20 cellular contexts compared by ENCODE assay signal in the genomic region with DNA sequence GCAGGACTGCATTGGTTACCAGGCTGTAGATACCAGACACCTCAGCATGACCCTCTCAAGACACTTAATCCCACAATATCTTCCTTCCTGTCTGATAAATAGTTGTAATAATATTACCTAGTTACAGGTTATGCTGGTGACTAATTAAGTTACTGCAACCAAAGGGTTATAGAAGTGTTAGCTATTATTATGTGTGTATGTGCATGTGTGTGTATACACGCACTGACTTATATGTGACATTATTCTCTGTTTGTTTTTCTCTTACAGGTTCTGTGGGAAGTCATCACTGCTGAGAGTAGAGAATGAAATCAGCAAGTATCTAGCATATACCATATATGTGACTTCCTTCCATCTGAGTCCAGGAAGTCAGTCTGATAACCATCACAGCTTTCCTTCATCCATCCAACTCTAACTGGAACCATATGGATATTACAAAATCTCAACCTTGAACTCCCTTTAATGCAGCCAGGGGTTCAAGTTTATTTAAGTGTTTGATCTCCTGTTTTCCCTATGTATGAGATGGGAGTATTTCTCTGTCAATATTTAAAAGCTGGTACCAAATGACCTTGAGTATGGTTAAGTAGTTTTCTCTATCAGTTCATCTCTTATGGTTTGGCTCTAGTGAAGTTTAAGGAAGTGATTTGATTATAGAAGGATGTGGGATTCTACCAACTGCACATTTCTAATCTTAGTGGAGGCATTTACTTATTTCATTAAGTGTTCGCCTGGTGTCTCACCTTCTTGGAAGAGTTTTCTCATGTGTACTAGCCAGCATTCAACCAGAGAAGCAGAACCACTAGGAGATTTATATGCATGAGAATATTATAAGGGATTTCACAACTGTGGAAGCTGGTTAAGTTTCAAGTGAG.
DNase-seq lines count a peak whose midpoint lies in the region; ATAC-seq and TF ChIP-seq lines count a peak whose summit lies in the region.
"Had no signal": no experiment of that assay in that cellular context is flagged by ENCODE, and none has a peak within 500 bp of the region (broad histone marks: within the 10 kb centered on the region; RNA-seq: fewer than 3 reads in every experiment).

No MANE protein-coding gene starts in this region.

- no peaks in the 10 kb centered on the region for H4K20me1 ChIP-seq in DND-41 (ENCODE audit: insufficient read depth, low read length)
- H4K20me1 ChIP-seq in SK-N-SH (ENCODE audit: insufficient read depth): no peaks in the 10 kb centered on the region

- no peak overlapping the region for H3K27ac ChIP-seq in DND-41 (ENCODE audit: low read length)
- H3K27ac ChIP-seq in SK-N-SH (ENCODE audit: low read depth in 2 of 2, low read length in 1 of 2): peak overlapping the region; percentile 46 to 91

- H3K9ac ChIP-seq in DND-41 (ENCODE audit: low read depth, low read length): no peak overlapping the region
- H3K9ac ChIP-seq in SK-N-SH: no peak overlapping the region

- H3K9me3 ChIP-seq in DND-41 (ENCODE audit: insufficient read depth, low read length, severe bottlenecking) (no peaks in the 10 kb centered on the region), SK-N-SH (no peaks in the 10 kb centered on the region)
- H3K9me3 ChIP-seq: Caco-2 had no signal

- no peaks in the 10 kb centered on the region for H3K9me2 ChIP-seq in SK-N-SH

- peaks cover 7% of the 10 kb centered on the region for H3F3A ChIP-seq in SK-N-SH (replicated peaks; ENCODE audit: insufficient read depth)

- CTCF ChIA-PET in SK-N-SH (lab: Yijun Ruan, JAX): interaction anchor here (0.7 to 1.6 kb wide), 3 partner anchors 10 to 47 kb away, joined by 3 to 5 read pairs (median 3); no protein-coding TSS in a partner anchor

- DNase-seq in DND-41 (no peak), GM04504 (ENCODE audit: low read depth) (peak; percentile 10), SK-N-SH (peak; percentile 29), fibroblast of the aortic adventitia (ENCODE audit: low read depth) (peak; percentile 16), iPS-NIHi11 (ENCODE audit: low spot score) (no peak), NCI-H1105 (lab: John Stamatoyannopoulos, UW) (no peak), AML-193 (lab: John Stamatoyannopoulos, UW) (no peak)
- DNase-seq: ACHN; Caco-2; CD4-positive, CD25-positive, alpha-beta regulatory T cell; DMS53; HCEC 1CT; KBM-7; NCI-H1048; NCI-H1694; NCI-H446; NCI-H69; SIG-M5; SW 1271 had no signal

- peak; percentile 40; the same call in 2 of the 3 replicates for ATAC-seq in DND-41 (ENCODE audit: insufficient read depth, low read depth)
- ATAC-seq: GM12878 had no signal

- no peak overlapping the region for H3K4me2 ChIP-seq in DND-41 (ENCODE audit: insufficient read depth, low read length)
- no peak overlapping the region for H3K4me2 ChIP-seq in SK-N-SH

- H2AFZ ChIP-seq in DND-41 (ENCODE audit: low read depth, low read length) (no peak overlapping the region), SK-N-SH (ENCODE audit: low read depth) (no peak overlapping the region)

- TF ChIP-seq RAD21 in SK-N-SH (IDR thresholded peaks at IDR 0.05; ENCODE audit: low read length): no peak

- H3K79me2 ChIP-seq in DND-41 (ENCODE audit: insufficient read depth, low read length) (no peaks in the 10 kb centered on the region), SK-N-SH (ENCODE audit: insufficient read depth) (no peaks in the 10 kb centered on the region)

- TF ChIP-seq CTCF in DND-41 (IDR thresholded peaks at IDR 0.05; ENCODE audit: borderline replicate concordance, extremely low read depth, low read length, poor library complexity, severe bottlenecking) (no peak), SK-N-SH (IDR thresholded peaks at IDR 0.05) (no peak), fibroblast of the aortic adventitia (IDR thresholded peaks at IDR 0.05; ENCODE audit: insufficient read depth, low read length) (no peak)

- no peaks in the 10 kb centered on the region for H3K27me3 ChIP-seq in DND-41 (ENCODE audit: insufficient read depth, low read length, poor library complexity)
- no peaks in the 10 kb centered on the region for H3K27me3 ChIP-seq in SK-N-SH (ENCODE audit: insufficient read depth)

- H3K36me3 ChIP-seq in DND-41 (ENCODE audit: insufficient read depth, low read length) (no peaks in the 10 kb centered on the region), SK-N-SH (replicated peaks in 1 of 2; ENCODE audit: control insufficient read depth in 1 of 2, insufficient read depth in 2 of 2, low read length in 1 of 2) (no peaks in the 10 kb centered on the region)

- H3K4me3 ChIP-seq in DND-41 (ENCODE audit: low read depth in 1 of 2, low read length in 2 of 2): no peak overlapping the region
- H3K4me3 ChIP-seq in SK-N-SH (ENCODE audit: low read depth in 2 of 2, low read length in 1 of 2): no peak overlapping the region
- no peak overlapping the region for H3K4me3 ChIP-seq in fibroblast of the aortic adventitia (ENCODE audit: low read depth, low read length)
- H3K4me3 ChIP-seq: GM12878 had no signal

- POLR2A ChIA-PET in SK-N-SH (lab: Yijun Ruan, JAX): no interaction called here

- 38% methylated on average over 2 of the region's 2 CpGs for WGBS in SK-N-SH (ENCODE audit: low lambda C conversion rate)

- peak in 1 of 2 experiments; percentile 16; a peak in 1 of 4 replicates for TF ChIP-seq EP300 in SK-N-SH (IDR thresholded peaks at IDR 0.05; ENCODE audit: borderline replicate concordance in 1 of 2, low read depth in 1 of 2, low read length in 1 of 2)

- H3K4me1 ChIP-seq in DND-41 (ENCODE audit: insufficient read depth, low read length) (peaks cover 9% of the 10 kb centered on the region; the same call in 1 of the 2 replicates), SK-N-SH (ENCODE audit: control insufficient read depth in 1 of 2, insufficient read depth in 2 of 2, low read depth in 1 of 2, low read length in 1 of 2) (peaks cover 0 to 15% of the 10 kb centered on the region in 2 experiments; a peak in 2 of 4 replicates)
- H3K4me1 ChIP-seq: Caco-2 had no signal

TF ChIP-seq in SK-N-SH, 30 proteins besides CTCF, POLR2A, EP300 and RAD21 (continues in another document):
- TF ChIP-seq, protein P1, sequence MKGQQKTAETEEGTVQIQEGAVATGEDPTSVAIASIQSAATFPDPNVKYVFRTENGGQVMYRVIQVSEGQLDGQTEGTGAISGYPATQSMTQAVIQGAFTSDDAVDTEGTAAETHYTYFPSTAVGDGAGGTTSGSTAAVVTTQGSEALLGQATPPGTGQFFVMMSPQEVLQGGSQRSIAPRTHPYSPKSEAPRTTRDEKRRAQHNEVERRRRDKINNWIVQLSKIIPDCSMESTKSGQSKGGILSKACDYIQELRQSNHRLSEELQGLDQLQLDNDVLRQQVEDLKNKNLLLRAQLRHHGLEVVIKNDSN (IDR thresholded peaks at IDR 0.05; ENCODE audit: borderline replicate concordance, low read depth): no peak
- TF ChIP-seq TCF12 (IDR thresholded peaks at IDR 0.05): peak; percentile 62
- no peak for TF ChIP-seq MEF2A (IDR thresholded peaks at IDR 0.05; ENCODE audit: borderline replicate concordance, low read depth)
- TF ChIP-seq MXI1 (IDR thresholded peaks at IDR 0.05; ENCODE audit: low read depth, low read length): no peak
- TF ChIP-seq, protein P2, sequence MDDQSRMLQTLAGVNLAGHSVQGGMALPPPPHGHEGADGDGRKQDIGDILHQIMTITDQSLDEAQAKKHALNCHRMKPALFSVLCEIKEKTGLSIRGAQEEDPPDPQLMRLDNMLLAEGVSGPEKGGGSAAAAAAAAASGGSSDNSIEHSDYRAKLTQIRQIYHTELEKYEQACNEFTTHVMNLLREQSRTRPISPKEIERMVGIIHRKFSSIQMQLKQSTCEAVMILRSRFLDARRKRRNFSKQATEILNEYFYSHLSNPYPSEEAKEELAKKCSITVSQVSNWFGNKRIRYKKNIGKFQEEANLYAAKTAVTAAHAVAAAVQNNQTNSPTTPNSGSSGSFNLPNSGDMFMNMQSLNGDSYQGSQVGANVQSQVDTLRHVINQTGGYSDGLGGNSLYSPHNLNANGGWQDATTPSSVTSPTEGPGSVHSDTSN (IDR thresholded peaks at IDR 0.05): 0 out of 2 replicates have a peak, but pooled peaks have one; percentile 3
- no peak for TF ChIP-seq FOSL2 (IDR thresholded peaks at IDR 0.05; ENCODE audit: borderline replicate concordance, low read depth)
- no peak for TF ChIP-seq CHD2 (IDR thresholded peaks at IDR 0.05; ENCODE audit: low read length, partially characterized antibody)
- no peak for TF ChIP-seq SMC3 (IDR thresholded peaks at IDR 0.05; ENCODE audit: low read depth, low read length)
- no peak for TF ChIP-seq JUND (IDR thresholded peaks at IDR 0.05)
- no peak for TF ChIP-seq POLR2AphosphoS5 (IDR thresholded peaks at IDR 0.05; ENCODE audit: low read depth, low read length)
- no peak for TF ChIP-seq RXRA (IDR thresholded peaks at IDR 0.05; ENCODE audit: borderline replicate concordance, low read depth)
- no peak for TF ChIP-seq NRF1 (IDR thresholded peaks at IDR 0.05; ENCODE audit: low read depth, low read length)
- TF ChIP-seq, protein P3, sequence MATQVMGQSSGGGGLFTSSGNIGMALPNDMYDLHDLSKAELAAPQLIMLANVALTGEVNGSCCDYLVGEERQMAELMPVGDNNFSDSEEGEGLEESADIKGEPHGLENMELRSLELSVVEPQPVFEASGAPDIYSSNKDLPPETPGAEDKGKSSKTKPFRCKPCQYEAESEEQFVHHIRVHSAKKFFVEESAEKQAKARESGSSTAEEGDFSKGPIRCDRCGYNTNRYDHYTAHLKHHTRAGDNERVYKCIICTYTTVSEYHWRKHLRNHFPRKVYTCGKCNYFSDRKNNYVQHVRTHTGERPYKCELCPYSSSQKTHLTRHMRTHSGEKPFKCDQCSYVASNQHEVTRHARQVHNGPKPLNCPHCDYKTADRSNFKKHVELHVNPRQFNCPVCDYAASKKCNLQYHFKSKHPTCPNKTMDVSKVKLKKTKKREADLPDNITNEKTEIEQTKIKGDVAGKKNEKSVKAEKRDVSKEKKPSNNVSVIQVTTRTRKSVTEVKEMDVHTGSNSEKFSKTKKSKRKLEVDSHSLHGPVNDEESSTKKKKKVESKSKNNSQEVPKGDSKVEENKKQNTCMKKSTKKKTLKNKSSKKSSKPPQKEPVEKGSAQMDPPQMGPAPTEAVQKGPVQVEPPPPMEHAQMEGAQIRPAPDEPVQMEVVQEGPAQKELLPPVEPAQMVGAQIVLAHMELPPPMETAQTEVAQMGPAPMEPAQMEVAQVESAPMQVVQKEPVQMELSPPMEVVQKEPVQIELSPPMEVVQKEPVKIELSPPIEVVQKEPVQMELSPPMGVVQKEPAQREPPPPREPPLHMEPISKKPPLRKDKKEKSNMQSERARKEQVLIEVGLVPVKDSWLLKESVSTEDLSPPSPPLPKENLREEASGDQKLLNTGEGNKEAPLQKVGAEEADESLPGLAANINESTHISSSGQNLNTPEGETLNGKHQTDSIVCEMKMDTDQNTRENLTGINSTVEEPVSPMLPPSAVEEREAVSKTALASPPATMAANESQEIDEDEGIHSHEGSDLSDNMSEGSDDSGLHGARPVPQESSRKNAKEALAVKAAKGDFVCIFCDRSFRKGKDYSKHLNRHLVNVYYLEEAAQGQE (IDR thresholded peaks at IDR 0.05; ENCODE audit: low read depth, low read length): no peak
- 0 out of 2 replicates have a peak, but pooled peaks have one; percentile 22 for TF ChIP-seq FOXM1 (IDR thresholded peaks at IDR 0.05; ENCODE audit: low read depth)
- no peak for TF ChIP-seq EZH2phosphoT487 (IDR thresholded peaks at IDR 0.05; ENCODE audit: borderline replicate concordance, low read depth)
- TF ChIP-seq FOXJ3 (CRISPR knock-in tag; IDR thresholded peaks at IDR 0.05): 0 out of 2 replicates have a peak, but pooled peaks have one; percentile 51

Comparison
In these comparisons a context has a peak if more than half of its experiments do, and no peak if none do; other contexts are left out.
1. DNase-seq: peak in GM04504 (single experiment), SK-N-SH (single experiment) and fibroblast of the aortic adventitia (single experiment); none in DND-41 (single experiment), iPS-NIHi11 (single experiment), NCI-H1105 (single experiment) and AML-193 (0 of 2).